In the genomic region with DNA sequence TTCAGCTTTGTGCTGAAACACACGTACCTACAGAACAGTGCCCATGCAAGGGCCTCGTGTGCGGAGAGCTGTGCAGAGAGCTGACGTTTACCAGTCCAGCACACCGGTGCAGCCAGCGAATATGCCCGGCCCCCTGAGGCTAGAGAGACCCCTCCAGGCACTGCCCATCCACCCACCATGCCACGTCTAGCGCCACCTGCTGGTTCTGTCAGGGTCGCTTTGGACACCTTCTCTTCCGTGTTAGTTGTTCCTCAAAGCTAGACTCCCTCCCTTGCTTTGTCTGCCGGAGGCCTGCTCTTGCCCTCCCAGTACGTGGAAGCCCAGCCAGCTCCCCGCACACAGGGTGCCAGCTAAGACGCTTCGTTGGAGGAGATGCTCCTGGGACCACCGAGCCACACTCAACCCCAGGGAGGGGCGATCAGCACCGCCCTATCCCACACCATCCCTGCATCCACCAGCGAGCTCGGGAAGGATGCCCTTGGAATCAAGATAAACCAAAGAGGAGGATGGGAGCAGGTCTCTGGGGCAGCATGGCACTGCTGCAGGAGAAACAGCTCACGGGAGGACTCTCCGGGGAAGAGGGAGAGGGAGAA, we compare ENCODE assay signal across 8 cellular contexts. TPM values are rescaled to one million over a fixed set of nuclear protein-coding genes. Genes with fewer than 3 reads are reported as not detected.
DNase-seq lines count a peak whose midpoint lies in the region; ATAC-seq and TF ChIP-seq lines count a peak whose summit lies in the region.

No MANE protein-coding gene starts in this region.

- H3K36me3 Mint-ChIP-seq in activated CD4-positive, alpha-beta T cell treated with anti-CD3 and anti-CD28 coated beads, Interleukin-2, amount 10 ng/mL, durations not matched to agents 24 days and 14 days (ENCODE audit: low read depth), result peaks cover 10% of the 10 kb centered on the region
- no peaks in the 10 kb centered on the region for H3K36me3 Mint-ChIP-seq in progenitor cell of endocrine pancreas (ENCODE audit: insufficient read depth)

- H3K4me1 Mint-ChIP-seq in activated CD4-positive, alpha-beta T cell treated with anti-CD3 and anti-CD28 coated beads, Interleukin-2, amount 10 ng/mL, durations not matched to agents 24 days and 14 days, result no peaks in the 10 kb centered on the region
- no peaks in the 10 kb centered on the region for H3K4me1 Mint-ChIP-seq in progenitor cell of endocrine pancreas (ENCODE audit: low read depth)

- no peak overlapping the region for H3K4me3 ChIP-seq in AG09309 (ENCODE audit: control insufficient read depth, low read depth, low read length)
- no peak overlapping the region for H3K4me3 ChIP-seq in HFF-Myc (replicated peaks; ENCODE audit: low read depth, low read length)
- no peak overlapping the region for H3K4me3 ChIP-seq in epithelial cell of esophagus (ENCODE audit: low read length)

- no peak for DNase-seq in AG09309 (ENCODE audit: low read depth)
- DNase-seq in HFF-Myc (ENCODE audit: extremely low read depth, low read depth), result no peak
- peak; percentile 80 for DNase-seq in activated CD4-positive, alpha-beta T cell treated with anti-CD3 and anti-CD28 coated beads, Interleukin-2, amount 10 ng/mL, durations not matched to agents 24 days and 14 days
- DNase-seq in epithelial cell of esophagus (ENCODE audit: low read depth), result peak; percentile 14
- DNase-seq in progenitor cell of endocrine pancreas (ENCODE audit: low spot score, unreplicated experiment), result peak; percentile 24
- DNase-seq in NCI-H1105 treated with DMSO at 0.1 percent for 48 hours (lab: John Stamatoyannopoulos, UW), result no peak
- no peak for DNase-seq in central memory CD4-positive, alpha-beta T cell

- H3K27me3 Mint-ChIP-seq in activated CD4-positive, alpha-beta T cell treated with anti-CD3 and anti-CD28 coated beads, Interleukin-2, amount 10 ng/mL, durations not matched to agents 24 days and 14 days, result no peaks in the 10 kb centered on the region
- peaks cover 2% of the 10 kb centered on the region for H3K27me3 Mint-ChIP-seq in progenitor cell of endocrine pancreas

- no peaks in the 10 kb centered on the region for H3K9me3 Mint-ChIP-seq in activated CD4-positive, alpha-beta T cell treated with anti-CD3 and anti-CD28 coated beads, Interleukin-2, amount 10 ng/mL, durations not matched to agents 24 days and 14 days
- H3K9me3 Mint-ChIP-seq in progenitor cell of endocrine pancreas (ENCODE audit: low read depth), result no peaks in the 10 kb centered on the region

- no peak overlapping the region for H3K4me3 Mint-ChIP-seq in activated CD4-positive, alpha-beta T cell treated with anti-CD3 and anti-CD28 coated beads, Interleukin-2, amount 10 ng/mL, durations not matched to agents 24 days and 14 days
- no peak overlapping the region for H3K4me3 Mint-ChIP-seq in progenitor cell of endocrine pancreas (ENCODE audit: low read depth)

- no peak for ATAC-seq in HG03025 (IDR thresholded peaks at IDR 0.05; ENCODE audit: low FRiP score, unreplicated experiment)

- TF ChIP-seq CTCF in AG09309 (IDR thresholded peaks at IDR 0.05; ENCODE audit: control insufficient read depth, insufficient read depth, low read depth, low read length, missing control alignments) (peak; percentile 69), HFF-Myc (IDR thresholded peaks at IDR 0.05; ENCODE audit: low read depth, low read length, missing control alignments) (peak; percentile 82), epithelial cell of esophagus (IDR thresholded peaks at IDR 0.05; ENCODE audit: insufficient read depth, low read depth, low read length, missing control alignments) (peak; percentile 57), progenitor cell of endocrine pancreas (IDR thresholded peaks at IDR 0.05; ENCODE audit: unreplicated experiment) (peak; percentile 60)

- intact Hi-C loops in activated CD4-positive, alpha-beta T cell treated with anti-CD3 and anti-CD28 coated beads, Interleukin-2, amount 10 ng/mL, durations not matched to agents 24 days and 14 days (cut with micrococcal nuclease), result no loop called here

- no peak overlapping the region for H3K27ac Mint-ChIP-seq in activated CD4-positive, alpha-beta T cell treated with anti-CD3 and anti-CD28 coated beads, Interleukin-2, amount 10 ng/mL, durations not matched to agents 24 days and 14 days
- H3K27ac Mint-ChIP-seq in progenitor cell of endocrine pancreas, result peak overlapping the region; percentile 45

RNA-seq across cellular contexts. Expression of a gene that starts 43.4 kb away (rescaled TPM):
- total RNA-seq in activated CD4-positive, alpha-beta T cell treated with anti-CD3 and anti-CD28 coated beads, Interleukin-2, amount 10 ng/mL, durations not matched to agents 24 days and 14 days, result 25.2 and 25.9 TPM in 2 replicates
- 3.8 and 5.7 TPM in 2 replicates for total RNA-seq in progenitor cell of endocrine pancreas

RNA-seq across cellular contexts. Expression of a gene that starts 47.0 kb away (rescaled TPM):
- 1.4 and 1.6 TPM in 2 replicates for total RNA-seq in activated CD4-positive, alpha-beta T cell treated with anti-CD3 and anti-CD28 coated beads, Interleukin-2, amount 10 ng/mL, durations not matched to agents 24 days and 14 days
- total RNA-seq in progenitor cell of endocrine pancreas, result 24.2 and 26.6 TPM in 2 replicates

Comparison
In these comparisons a context has a peak if more than half of its experiments do, and no peak if none do; other contexts are left out.
1. DNase-seq: peak in activated CD4-positive, alpha-beta T cell treated with anti-CD3 and anti-CD28 coated beads, Interleukin-2, amount 10 ng/mL, durations not matched to agents 24 days and 14 days (single experiment), epithelial cell of esophagus (single experiment) and progenitor cell of endocrine pancreas (single experiment); none in AG09309 (single experiment), HFF-Myc (single experiment), NCI-H1105 treated with DMSO at 0.1 percent for 48 hours (single experiment) and central memory CD4-positive, alpha-beta T cell (single experiment).
2. Peak in every context shown above with its lines, with median percentiles within 50 percentile points of each other: CTCF ChIP-seq.